In the genomic region with DNA sequence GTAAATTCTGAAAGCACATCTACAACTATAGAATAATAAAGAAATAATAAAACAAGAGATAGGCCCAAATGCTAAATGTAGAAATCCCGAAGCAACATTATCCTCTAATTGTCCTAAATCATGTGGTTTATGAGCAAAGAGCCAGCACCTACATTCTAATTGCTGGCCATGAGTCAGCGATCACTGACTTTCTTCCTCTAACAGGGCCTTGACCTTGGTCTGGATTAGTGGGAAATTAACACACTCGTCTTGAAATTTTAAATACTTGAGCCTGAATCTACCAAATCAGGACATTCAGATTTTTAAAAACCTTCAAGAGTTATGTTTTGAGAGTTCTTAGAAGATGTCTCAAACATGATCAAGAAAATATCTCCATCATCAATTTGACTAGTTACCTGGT, we compare ENCODE assay signal across 1 cellular context.
TF ChIP-seq lines count a peak whose summit lies in the region.

No MANE protein-coding gene starts in this region.

TF ChIP-seq in WTC11, 78 proteins besides CTCF, POLR2A, EP300 and RAD21 (continued from another document):
- TF ChIP-seq, protein P1, sequence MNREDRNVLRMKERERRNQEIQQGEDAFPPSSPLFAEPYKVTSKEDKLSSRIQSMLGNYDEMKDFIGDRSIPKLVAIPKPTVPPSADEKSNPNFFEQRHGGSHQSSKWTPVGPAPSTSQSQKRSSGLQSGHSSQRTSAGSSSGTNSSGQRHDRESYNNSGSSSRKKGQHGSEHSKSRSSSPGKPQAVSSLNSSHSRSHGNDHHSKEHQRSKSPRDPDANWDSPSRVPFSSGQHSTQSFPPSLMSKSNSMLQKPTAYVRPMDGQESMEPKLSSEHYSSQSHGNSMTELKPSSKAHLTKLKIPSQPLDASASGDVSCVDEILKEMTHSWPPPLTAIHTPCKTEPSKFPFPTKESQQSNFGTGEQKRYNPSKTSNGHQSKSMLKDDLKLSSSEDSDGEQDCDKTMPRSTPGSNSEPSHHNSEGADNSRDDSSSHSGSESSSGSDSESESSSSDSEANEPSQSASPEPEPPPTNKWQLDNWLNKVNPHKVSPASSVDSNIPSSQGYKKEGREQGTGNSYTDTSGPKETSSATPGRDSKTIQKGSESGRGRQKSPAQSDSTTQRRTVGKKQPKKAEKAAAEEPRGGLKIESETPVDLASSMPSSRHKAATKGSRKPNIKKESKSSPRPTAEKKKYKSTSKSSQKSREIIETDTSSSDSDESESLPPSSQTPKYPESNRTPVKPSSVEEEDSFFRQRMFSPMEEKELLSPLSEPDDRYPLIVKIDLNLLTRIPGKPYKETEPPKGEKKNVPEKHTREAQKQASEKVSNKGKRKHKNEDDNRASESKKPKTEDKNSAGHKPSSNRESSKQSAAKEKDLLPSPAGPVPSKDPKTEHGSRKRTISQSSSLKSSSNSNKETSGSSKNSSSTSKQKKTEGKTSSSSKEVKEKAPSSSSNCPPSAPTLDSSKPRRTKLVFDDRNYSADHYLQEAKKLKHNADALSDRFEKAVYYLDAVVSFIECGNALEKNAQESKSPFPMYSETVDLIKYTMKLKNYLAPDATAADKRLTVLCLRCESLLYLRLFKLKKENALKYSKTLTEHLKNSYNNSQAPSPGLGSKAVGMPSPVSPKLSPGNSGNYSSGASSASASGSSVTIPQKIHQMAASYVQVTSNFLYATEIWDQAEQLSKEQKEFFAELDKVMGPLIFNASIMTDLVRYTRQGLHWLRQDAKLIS (CRISPR knock-in tag; IDR thresholded peaks at IDR 0.05; ENCODE audit: borderline replicate concordance), result no peak
- TF ChIP-seq TEAD1 (CRISPR knock-in tag; IDR thresholded peaks at IDR 0.05), result no peak
TF ChIP-seq in WTC11: peak in this region for 0.
